In genomic region chr11:2097356-2097997, GRCh38 we compare ENCODE assay signal across 1 cellular context.
A peak's percentile ranks its signal among the peaks of the same experiment; 100 is the strongest.
TF ChIP-seq lines count a peak whose summit lies in the region.

No MANE protein-coding gene starts in this region.

TF ChIP-seq in HepG2, 621 proteins besides CTCF, POLR2A, EP300 and RAD21 (continued from another document and continues in another):
- TF ChIP-seq ZBTB4 (CRISPR knock-in tag; IDR thresholded peaks at IDR 0.05; ENCODE audit: borderline replicate concordance) = no peak
- peak; percentile 94 for TF ChIP-seq TEAD3 (CRISPR knock-in tag; optimal IDR thresholded peaks at IDR 0.05; ENCODE audit: borderline replicate concordance)
- TF ChIP-seq ELF1 (CRISPR knock-in tag; IDR thresholded peaks at IDR 0.05) = 0 out of 2 replicates have a peak, but pooled peaks have one; percentile 24
- no peak; the same call in none of the 2 replicates for TF ChIP-seq HOXA3 (CRISPR knock-in tag; IDR thresholded peaks at IDR 0.05)
- peak; percentile 15; the same call in 1 of the 2 replicates for TF ChIP-seq FOXO1 (CRISPR knock-in tag; IDR thresholded peaks at IDR 0.05)
- TF ChIP-seq GFI1 (CRISPR knock-in tag; IDR thresholded peaks at IDR 0.05; ENCODE audit: borderline replicate concordance) = no peak
- peak; percentile 80 for TF ChIP-seq SAP130 (CRISPR knock-in tag; IDR thresholded peaks at IDR 0.05; ENCODE audit: low read depth)
- peak; percentile 74; the same call in 1 of the 2 replicates for TF ChIP-seq TBX2 (CRISPR knock-in tag; IDR thresholded peaks at IDR 0.05; ENCODE audit: borderline replicate concordance)
- no peak for TF ChIP-seq NFE2L2 (IDR thresholded peaks at IDR 0.05; ENCODE audit: low read length)
- TF ChIP-seq SOX6 (IDR thresholded peaks at IDR 0.05) = no peak
- TF ChIP-seq SOX6 (CRISPR knock-in tag; IDR thresholded peaks at IDR 0.05) = peak; percentile 82
- no peak for TF ChIP-seq ZBTB8A (CRISPR knock-in tag; IDR thresholded peaks at IDR 0.05; ENCODE audit: borderline replicate concordance, low read depth)
- no peak for TF ChIP-seq E2F2 (CRISPR knock-in tag; IDR thresholded peaks at IDR 0.05; ENCODE audit: borderline replicate concordance)
- no peak for TF ChIP-seq XRCC5 (optimal IDR thresholded peaks at IDR 0.05; ENCODE audit: low read length)
- peak; percentile 63; the same call in 1 of the 2 replicates for TF ChIP-seq AKAP8 (CRISPR knock-in tag; IDR thresholded peaks at IDR 0.05)
- no peak for TF ChIP-seq ZIK1 (CRISPR knock-in tag; IDR thresholded peaks at IDR 0.05; ENCODE audit: borderline replicate concordance, low read depth)
- TF ChIP-seq, protein P1, sequence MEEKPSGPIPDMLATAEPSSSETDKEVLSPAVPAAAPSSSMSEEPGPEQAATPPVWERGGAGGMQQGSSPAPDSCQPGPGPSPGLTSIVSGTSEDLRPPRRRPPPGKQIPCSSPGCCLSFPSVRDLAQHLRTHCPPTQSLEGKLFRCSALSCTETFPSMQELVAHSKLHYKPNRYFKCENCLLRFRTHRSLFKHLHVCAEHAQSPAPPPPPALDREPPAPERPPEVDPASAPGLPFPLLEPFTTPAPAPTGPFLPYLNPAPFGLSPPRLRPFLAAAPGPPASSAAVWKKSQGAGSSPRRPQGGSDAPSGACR (CRISPR knock-in tag; IDR thresholded peaks at IDR 0.05) = peak; percentile 69; the same call in 1 of the 2 replicates
- no peak for TF ChIP-seq MLLT10 (CRISPR knock-in tag; IDR thresholded peaks at IDR 0.05)
- TF ChIP-seq SMAD9 (CRISPR knock-in tag; IDR thresholded peaks at IDR 0.05) = no peak
- TF ChIP-seq LRRFIP1 (CRISPR knock-in tag; conservative IDR thresholded peaks at IDR 0.05) = no peak
- TF ChIP-seq, protein P2, sequence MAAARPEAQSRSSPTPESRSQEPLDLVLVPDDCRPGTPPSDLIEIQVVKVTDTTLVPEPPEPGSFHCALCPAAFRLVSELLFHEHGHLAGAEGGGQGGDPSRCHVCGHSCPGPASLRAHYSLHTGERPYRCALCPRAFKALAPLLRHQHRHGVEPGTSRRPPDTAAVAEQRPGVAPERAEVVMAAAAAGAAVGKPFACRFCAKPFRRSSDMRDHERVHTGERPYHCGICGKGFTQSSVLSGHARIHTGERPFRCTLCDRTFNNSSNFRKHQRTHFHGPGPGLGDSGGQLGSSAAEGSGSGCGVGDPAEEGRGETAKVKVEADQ (CRISPR knock-in tag; IDR thresholded peaks at IDR 0.05; ENCODE audit: borderline replicate concordance) = no peak
- TF ChIP-seq ZNF552 (CRISPR knock-in tag; IDR thresholded peaks at IDR 0.05; ENCODE audit: borderline replicate concordance) = no peak
- TF ChIP-seq HES4 (CRISPR knock-in tag; IDR thresholded peaks at IDR 0.05; ENCODE audit: borderline replicate concordance) = no peak
- TF ChIP-seq ZNF510 (CRISPR knock-in tag; IDR thresholded peaks at IDR 0.05; ENCODE audit: low read depth) = no peak
- TF ChIP-seq PHF20 (CRISPR knock-in tag; IDR thresholded peaks at IDR 0.05) = no peak; the same call in 1 of the 2 replicates
- TF ChIP-seq ZNF101 (CRISPR knock-in tag; IDR thresholded peaks at IDR 0.05; ENCODE audit: borderline replicate concordance, low read depth) = no peak
- peak; percentile 26; the same call in 1 of the 2 replicates for TF ChIP-seq HOXA5 (CRISPR knock-in tag; IDR thresholded peaks at IDR 0.05)
- TF ChIP-seq, protein P3, sequence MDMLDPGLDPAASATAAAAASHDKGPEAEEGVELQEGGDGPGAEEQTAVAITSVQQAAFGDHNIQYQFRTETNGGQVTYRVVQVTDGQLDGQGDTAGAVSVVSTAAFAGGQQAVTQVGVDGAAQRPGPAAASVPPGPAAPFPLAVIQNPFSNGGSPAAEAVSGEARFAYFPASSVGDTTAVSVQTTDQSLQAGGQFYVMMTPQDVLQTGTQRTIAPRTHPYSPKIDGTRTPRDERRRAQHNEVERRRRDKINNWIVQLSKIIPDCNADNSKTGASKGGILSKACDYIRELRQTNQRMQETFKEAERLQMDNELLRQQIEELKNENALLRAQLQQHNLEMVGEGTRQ (IDR thresholded peaks at IDR 0.05; ENCODE audit: low read depth, low read length) = no peak
- TF ChIP-seq, protein P3 (CRISPR knock-in tag; IDR thresholded peaks at IDR 0.05; ENCODE audit: borderline replicate concordance) = no peak
- no peak for TF ChIP-seq BCLAF1 (IDR thresholded peaks at IDR 0.05)
- peak; percentile 28; the same call in 1 of the 2 replicates for TF ChIP-seq ZNF546 (CRISPR knock-in tag; conservative IDR thresholded peaks at IDR 0.05)
- no peak for TF ChIP-seq MTF1 (CRISPR knock-in tag; IDR thresholded peaks at IDR 0.05)
- peak; percentile 95 for TF ChIP-seq ZNF710 (CRISPR knock-in tag; IDR thresholded peaks at IDR 0.05; ENCODE audit: borderline replicate concordance)
- TF ChIP-seq ZNF383 (CRISPR knock-in tag; IDR thresholded peaks at IDR 0.05; ENCODE audit: borderline replicate concordance) = no peak
- no peak for TF ChIP-seq DBP (CRISPR knock-in tag; IDR thresholded peaks at IDR 0.05; ENCODE audit: not compliant biosample characterization)
- TF ChIP-seq FOXP1 (IDR thresholded peaks at IDR 0.05) = no peak
- TF ChIP-seq FOXP1 (CRISPR knock-in tag; IDR thresholded peaks at IDR 0.05) = peak; percentile 70
- no peak for TF ChIP-seq ZNF143 (CRISPR knock-in tag; IDR thresholded peaks at IDR 0.05)
- TF ChIP-seq ZNF275 (CRISPR knock-in tag; IDR thresholded peaks at IDR 0.05; ENCODE audit: borderline replicate concordance) = peak; percentile 52; the same call in 1 of the 2 replicates
- peak; percentile 77; the same call in 1 of the 2 replicates for TF ChIP-seq ZNF331 (CRISPR knock-in tag; IDR thresholded peaks at IDR 0.05)
- TF ChIP-seq, protein P4, sequence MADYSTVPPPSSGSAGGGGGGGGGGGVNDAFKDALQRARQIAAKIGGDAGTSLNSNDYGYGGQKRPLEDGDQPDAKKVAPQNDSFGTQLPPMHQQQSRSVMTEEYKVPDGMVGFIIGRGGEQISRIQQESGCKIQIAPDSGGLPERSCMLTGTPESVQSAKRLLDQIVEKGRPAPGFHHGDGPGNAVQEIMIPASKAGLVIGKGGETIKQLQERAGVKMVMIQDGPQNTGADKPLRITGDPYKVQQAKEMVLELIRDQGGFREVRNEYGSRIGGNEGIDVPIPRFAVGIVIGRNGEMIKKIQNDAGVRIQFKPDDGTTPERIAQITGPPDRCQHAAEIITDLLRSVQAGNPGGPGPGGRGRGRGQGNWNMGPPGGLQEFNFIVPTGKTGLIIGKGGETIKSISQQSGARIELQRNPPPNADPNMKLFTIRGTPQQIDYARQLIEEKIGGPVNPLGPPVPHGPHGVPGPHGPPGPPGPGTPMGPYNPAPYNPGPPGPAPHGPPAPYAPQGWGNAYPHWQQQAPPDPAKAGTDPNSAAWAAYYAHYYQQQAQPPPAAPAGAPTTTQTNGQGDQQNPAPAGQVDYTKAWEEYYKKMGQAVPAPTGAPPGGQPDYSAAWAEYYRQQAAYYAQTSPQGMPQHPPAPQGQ (CRISPR knock-in tag; IDR thresholded peaks at IDR 0.05; ENCODE audit: borderline replicate concordance) = no peak
- TF ChIP-seq FLYWCH1 (CRISPR knock-in tag; IDR thresholded peaks at IDR 0.05) = no peak
